Comparison of ENCODE assay signal across 9 cellular contexts in the genomic region with DNA sequence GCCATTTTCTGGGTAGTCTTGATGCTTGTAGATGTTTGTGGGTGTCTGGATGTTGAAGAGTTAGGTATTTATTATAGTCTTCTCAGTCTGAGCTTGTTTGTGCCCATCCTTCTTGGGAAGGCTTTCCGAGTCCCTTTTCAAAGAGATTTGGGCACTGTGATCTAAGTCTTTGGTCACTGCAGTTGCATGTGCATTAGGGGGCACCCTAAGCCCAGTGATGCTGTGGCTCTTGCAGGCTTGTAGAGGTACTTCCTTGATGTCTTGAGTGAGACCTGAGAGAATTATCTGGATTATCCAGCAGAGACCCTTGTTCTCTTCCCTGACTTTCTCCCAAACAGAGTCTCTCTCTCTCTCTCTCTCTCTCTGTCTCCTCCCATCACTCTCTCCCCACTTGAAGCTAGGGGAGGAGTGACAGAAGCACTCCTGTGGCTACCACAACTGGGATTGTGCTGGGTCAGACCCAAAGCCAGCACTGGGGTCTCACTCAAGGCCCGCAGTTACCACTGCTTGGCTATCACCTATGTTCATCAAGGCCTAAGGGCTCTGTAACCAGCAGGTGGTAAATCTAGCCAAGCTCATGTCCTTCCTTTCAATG.
A peak's percentile ranks its signal among the peaks of the same experiment; 100 is the strongest.
DNase-seq lines count a peak whose midpoint lies in the region; ATAC-seq, FAIRE-seq and TF ChIP-seq lines count a peak whose summit lies in the region.
"Had no signal": no experiment of that assay in that cellular context is flagged by ENCODE, and none has a peak within 500 bp of the region (broad histone marks: within the 10 kb centered on the region; RNA-seq: fewer than 3 reads in every experiment).

No MANE protein-coding gene starts in this region.

- H3K27ac ChIP-seq in DND-41 (ENCODE audit: low read length) (no peak overlapping the region), transverse colon (no peak overlapping the region)

- H3K9me3 ChIP-seq in DND-41 (ENCODE audit: insufficient read depth, low read length, severe bottlenecking) (no peaks in the 10 kb centered on the region), transverse colon (no peaks in the 10 kb centered on the region)

- no peak overlapping the region for H3K9ac ChIP-seq in DND-41 (ENCODE audit: low read depth, low read length)

- TF ChIP-seq CTCF in DND-41 (IDR thresholded peaks at IDR 0.05; ENCODE audit: borderline replicate concordance, extremely low read depth, low read length, poor library complexity, severe bottlenecking) (peak; percentile 25), bronchial epithelial cell (IDR thresholded peaks at IDR 0.05; ENCODE audit: insufficient read depth, low read length, severe bottlenecking) (peak; percentile 86), transverse colon (IDR thresholded peaks at IDR 0.05) (peak; percentile 56 to 73 (median 57))

- DNase-seq in DND-41 (no peak), NCI-H69 (lab: John Stamatoyannopoulos, UW) (peak; percentile 58), bronchial epithelial cell (ENCODE audit: low read depth) (peak; percentile 74), kidney glomerular epithelial cell (lab: John Stamatoyannopoulos, UW) (peak; percentile 23), transverse colon (peak; percentile 71), cortex of kidney (lab: John Stamatoyannopoulos, UW) (no peak), NCI-H748 (lab: John Stamatoyannopoulos, UW; ENCODE audit: unreplicated experiment) (no peak)

- no peak for TF ChIP-seq EP300 in transverse colon (IDR thresholded peaks at IDR 0.05; ENCODE audit: low read depth)

- no peaks in the 10 kb centered on the region for H4K20me1 ChIP-seq in DND-41 (ENCODE audit: insufficient read depth, low read length)

- no peaks in the 10 kb centered on the region for H3K79me2 ChIP-seq in DND-41 (ENCODE audit: insufficient read depth, low read length)

- H2AFZ ChIP-seq in DND-41 (ENCODE audit: low read depth, low read length): no peak overlapping the region

- ATAC-seq in DND-41 (ENCODE audit: insufficient read depth, low read depth) (no peak), GM21360 (IDR thresholded peaks at IDR 0.05; ENCODE audit: unreplicated experiment) (peak; percentile 76)

- FAIRE-seq in bronchial epithelial cell (lab: Jason Lieb, UNC): no peak
- FAIRE-seq: TTC549 had no signal

- H3K36me3 ChIP-seq in DND-41 (ENCODE audit: insufficient read depth, low read length) (no peaks in the 10 kb centered on the region), bronchial epithelial cell (ENCODE audit: control insufficient read depth, insufficient read depth, low read length) (no peaks in the 10 kb centered on the region), transverse colon (no peaks in the 10 kb centered on the region)

- WGBS in transverse colon (ENCODE audit: low coverage in 1 of 2), 2 donors: 73 to 100% methylated on average over 1 to 2 of the region's 2 CpGs

- no peak for TF ChIP-seq POLR2A in transverse colon (IDR thresholded peaks at IDR 0.05)

- H3K27me3 ChIP-seq in DND-41 (ENCODE audit: insufficient read depth, low read length, poor library complexity) (no peaks in the 10 kb centered on the region), bronchial epithelial cell (ENCODE audit: control insufficient read depth, insufficient read depth, low read length) (no peaks in the 10 kb centered on the region), transverse colon (no peaks in the 10 kb centered on the region)

- intact Hi-C loops in transverse colon (cut with DNase I; ENCODE audit: low total_unique reads): no loop called here

- H3K4me2 ChIP-seq in DND-41 (ENCODE audit: insufficient read depth, low read length): no peak overlapping the region

- no peak overlapping the region for H3K4me3 ChIP-seq in DND-41 (ENCODE audit: low read depth in 1 of 2, low read length in 2 of 2)
- no peak overlapping the region for H3K4me3 ChIP-seq in bronchial epithelial cell (ENCODE audit: low read depth, low read length)
- H3K4me3 ChIP-seq in transverse colon: no peak overlapping the region

- H3K4me1 ChIP-seq in DND-41 (ENCODE audit: insufficient read depth, low read length) (no peaks in the 10 kb centered on the region), transverse colon (peaks cover 0 to 9% (median 0%) of the 10 kb centered on the region in 4 donors)

- in situ Hi-C loops in transverse colon (cut with MboI; ENCODE audit: low pct_ligation_motif_present in 1 of 4, low pct_unique_long_range_greater_than_20kb in 1 of 4, low sequenced_read_pairs in 3 of 4): loop anchor here in 3 of 4 donors (10.0 to 25.0 kb wide), 5 partner anchors 72 to 684 kb away; no protein-coding TSS in a partner anchor

Comparison
In these comparisons a context has a peak if more than half of its experiments do, and no peak if none do; other contexts are left out.
1. DNase-seq: peak in NCI-H69 (single experiment), bronchial epithelial cell (single experiment), kidney glomerular epithelial cell (single experiment) and transverse colon (single experiment); none in DND-41 (single experiment), cortex of kidney (single experiment) and NCI-H748 (single experiment).
2. CTCF ChIP-seq: peak in every context shown above with its lines; median percentile 86 in bronchial epithelial cell; 57 in transverse colon; 25 in DND-41.